15 cellular contexts compared by ENCODE assay signal in genomic region chr12:91177380-91177779, GRCh38. TPM values are rescaled to one million over a fixed set of nuclear protein-coding genes. Genes with fewer than 3 reads are reported as not detected.
A peak's percentile ranks its signal among the peaks of the same experiment; 100 is the strongest.
DNase-seq lines count a peak whose midpoint lies in the region; ATAC-seq and TF ChIP-seq lines count a peak whose summit lies in the region.
"Had no signal": no experiment of that assay in that cellular context is flagged by ENCODE, and none has a peak within 500 bp of the region (broad histone marks: within the 10 kb centered on the region; RNA-seq: fewer than 3 reads in every experiment).

No MANE protein-coding gene starts in this region.

- no peak for TF ChIP-seq POLR2A in gastroesophageal sphincter (IDR thresholded peaks at IDR 0.05)

- H3K27me3 ChIP-seq in gastroesophageal sphincter, result no peaks in the 10 kb centered on the region
- H3K27me3 ChIP-seq: cardiac muscle cell, foreskin keratinocyte had no signal

- TF ChIP-seq CTCF in WI38 (IDR thresholded peaks at IDR 0.05; ENCODE audit: low read depth, low read length) (no peak), gastroesophageal sphincter (IDR thresholded peaks at IDR 0.05) (no peak)

- DNase-seq in DMS114 treated with DMSO at 0.1 percent for 48 hours (lab: John Stamatoyannopoulos, UW; ENCODE audit: unreplicated experiment), result peak; percentile 32
- no peak for DNase-seq in NCI-H345 treated with DMSO at 0.1 percent for 48 hours (lab: John Stamatoyannopoulos, UW; ENCODE audit: unreplicated experiment)
- DNase-seq in activated naive CD4-positive, alpha-beta T cell treated with anti-CD3 and anti-CD28 coated beads, Interleukin-2, amount 50 U/mL, for 16 hours, result no peak
- no peak for DNase-seq in T1000 (lab: John Stamatoyannopoulos, UW)
- DNase-seq: Calu3; effector CD8-positive, alpha-beta T cell; foreskin keratinocyte; GF-D8; T-helper 17 cell had no signal

- peaks cover 0 to 12% (median 0%) of the 10 kb centered on the region in 3 donors for H3K4me1 ChIP-seq in gastroesophageal sphincter

- H3K9me3 ChIP-seq in gastroesophageal sphincter, result no peaks in the 10 kb centered on the region

- TF ChIP-seq EP300 in gastroesophageal sphincter (IDR thresholded peaks at IDR 0.05), result no peak

- no peaks in the 10 kb centered on the region for H3K36me3 ChIP-seq in gastroesophageal sphincter
- H3K36me3 ChIP-seq: cardiac muscle cell had no signal

- ATAC-seq in gastroesophageal sphincter, result no peak
- ATAC-seq in HG03045 (IDR thresholded peaks at IDR 0.05; ENCODE audit: unreplicated experiment), result no peak
- ATAC-seq: stimulated activated memory B cell treated with anti-CD40 and anti-IgM and Interleukin-4, amounts not matched to agents 10 μg/mL and 1 μg/mL and 100 μg/mL, for 72 hours; T-helper 17 cell had no signal

- H3K27ac ChIP-seq in gastroesophageal sphincter, result peak overlapping the region; percentile 24 to 75 (median 46)
- H3K27ac ChIP-seq in skin epidermis, result peak overlapping the region in 17 of 21 experiments; percentile 16 to 92 (median 69)
- H3K27ac ChIP-seq: cardiac muscle cell had no signal

- peak overlapping the region; percentile 67 for H3K4me3 ChIP-seq in WI38 (ENCODE audit: low read depth, low read length)
- peak overlapping the region; percentile 24 to 48 for H3K4me3 ChIP-seq in gastroesophageal sphincter
- H3K4me3 ChIP-seq in skin epidermis, result peak overlapping the region in 6 of 7 experiments; percentile 8 to 37 (median 18)
- H3K4me3 ChIP-seq: cardiac muscle cell had no signal

- WGBS in gastroesophageal sphincter (ENCODE audit: low coverage in 1 of 2), 2 donors, result 50 to 81% methylated on average over 1 of the region's 1 CpG

RNA-seq across cellular contexts. Expression of gene DCN, which starts 5.2 kb away (rescaled TPM):
- 1,000 to 10,000 TPM in 3 of 4 donors, 100 to 1,000 TPM in 1; 552 to 2,825 (median 1,634) TPM for total RNA-seq in gastroesophageal sphincter
- total RNA-seq: Calu3, T-helper 17 cell had no signal
